Comparison of ENCODE assay signal across 19 cellular contexts in genomic region chr1:27133158-27133557, GRCh38. TPM values are rescaled to one million over a fixed set of nuclear protein-coding genes. Genes with fewer than 3 reads are reported as not detected.
DNase-seq lines count a peak whose midpoint lies in the region; ATAC-seq and TF ChIP-seq lines count a peak whose summit lies in the region.
"Had no signal": no experiment of that assay in that cellular context is flagged by ENCODE, and none has a peak within 500 bp of the region (broad histone marks: within the 10 kb centered on the region; RNA-seq: fewer than 3 reads in every experiment).

No MANE protein-coding gene starts in this region.

- peaks cover 3% of the 10 kb centered on the region for H3K36me3 Mint-ChIP-seq in activated naive CD8-positive, alpha-beta T cell treated with anti-CD3 and anti-CD28 coated beads, Interleukin-2, amount 10 ng/mL, durations not matched to agents 7 days and 5 days
- H3K36me3 Mint-ChIP-seq in activated naive CD8-positive, alpha-beta T cell treated with anti-CD3 and anti-CD28 coated beads for 36 hours: peaks cover 2% of the 10 kb centered on the region
- H3K36me3 Mint-ChIP-seq in stimulated activated memory B cell treated with anti-CD40 and anti-IgM and Interleukin-4, amounts not matched to agents 10 μg/mL and 1 μg/mL and 100 μg/mL, for 72 hours: peaks cover 3% of the 10 kb centered on the region

- H3K27ac Mint-ChIP-seq in activated naive CD8-positive, alpha-beta T cell treated with anti-CD3 and anti-CD28 coated beads, Interleukin-2, amount 10 ng/mL, durations not matched to agents 7 days and 5 days: peak overlapping the region; percentile 19
- H3K27ac Mint-ChIP-seq in activated naive CD8-positive, alpha-beta T cell treated with anti-CD3 and anti-CD28 coated beads for 36 hours: no peak overlapping the region
- H3K27ac Mint-ChIP-seq in stimulated activated memory B cell treated with anti-CD40 and anti-IgM and Interleukin-4, amounts not matched to agents 10 μg/mL and 1 μg/mL and 100 μg/mL, for 72 hours: peak overlapping the region; percentile 79
- H3K27ac Mint-ChIP-seq: CD8-positive, alpha-beta T cell; HFFc6 had no signal

- no peaks in the 10 kb centered on the region for H3K9me3 Mint-ChIP-seq in activated naive CD8-positive, alpha-beta T cell treated with anti-CD3 and anti-CD28 coated beads, Interleukin-2, amount 10 ng/mL, durations not matched to agents 7 days and 5 days
- no peaks in the 10 kb centered on the region for H3K9me3 Mint-ChIP-seq in activated naive CD8-positive, alpha-beta T cell treated with anti-CD3 and anti-CD28 coated beads for 36 hours
- no peaks in the 10 kb centered on the region for H3K9me3 Mint-ChIP-seq in stimulated activated memory B cell treated with anti-CD40 and anti-IgM and Interleukin-4, amounts not matched to agents 10 μg/mL and 1 μg/mL and 100 μg/mL, for 72 hours
- H3K9me3 Mint-ChIP-seq: CD8-positive, alpha-beta T cell; HFFc6 had no signal

- POLR2A ChIA-PET in activated naive CD8-positive, alpha-beta T cell treated with anti-CD3 and anti-CD28 coated beads, Interleukin-2, amount 10 ng/mL, durations not matched to agents 7 days and 5 days (lab: Charles Lee): interaction anchor here (0.7 to 1.6 kb wide), 2 partner anchors 21 to 121 kb away, joined by 4 to 6 read pairs; partner anchors contain the start of gene SLC9A1

- H3K4me3 ChIP-seq in OCI-LY1 (ENCODE audit: low read depth, low read length, poor library complexity, severe bottlenecking) (no peak overlapping the region), mucosa of stomach (ENCODE audit: low read length) (no peak overlapping the region)
- H3K4me3 ChIP-seq: A549, SJCRH30 had no signal

- H3K79me2 ChIP-seq in OCI-LY1 (ENCODE audit: insufficient read depth, low read length): no peaks in the 10 kb centered on the region

- peaks cover 24% of the 10 kb centered on the region for H3K4me1 Mint-ChIP-seq in activated naive CD8-positive, alpha-beta T cell treated with anti-CD3 and anti-CD28 coated beads, Interleukin-2, amount 10 ng/mL, durations not matched to agents 7 days and 5 days
- H3K4me1 Mint-ChIP-seq in activated naive CD8-positive, alpha-beta T cell treated with anti-CD3 and anti-CD28 coated beads for 36 hours: peaks cover 20% of the 10 kb centered on the region
- peaks cover 59% of the 10 kb centered on the region for H3K4me1 Mint-ChIP-seq in stimulated activated memory B cell treated with anti-CD40 and anti-IgM and Interleukin-4, amounts not matched to agents 10 μg/mL and 1 μg/mL and 100 μg/mL, for 72 hours

- ATAC-seq in activated naive CD8-positive, alpha-beta T cell treated with anti-CD3 and anti-CD28 coated beads, Interleukin-2, amount 10 ng/mL, durations not matched to agents 7 days and 5 days (ENCODE audit: low read depth): no peak
- ATAC-seq in stimulated activated memory B cell treated with anti-CD40 and anti-IgM and Interleukin-4, amounts not matched to agents 10 μg/mL and 1 μg/mL and 100 μg/mL, for 72 hours: no peak
- ATAC-seq: A549; CD8-positive, alpha-beta T cell had no signal

- no peaks in the 10 kb centered on the region for H3K9me2 ChIP-seq in OCI-LY1 (ENCODE audit: low read depth, low read length)

- H3K4me1 ChIP-seq in OCI-LY1 (ENCODE audit: insufficient read depth, low read length, severe bottlenecking) (peaks cover 44% of the 10 kb centered on the region), mucosa of stomach (ENCODE audit: control insufficient read depth, insufficient read depth, low read length) (peaks cover 74% of the 10 kb centered on the region)
- H3K4me1 ChIP-seq: SJCRH30 had no signal

- H3K4me2 ChIP-seq in OCI-LY1 (ENCODE audit: low read length): no peak overlapping the region
- H3K4me2 ChIP-seq: A549 had no signal

- H3K27ac ChIP-seq in OCI-LY1 (ENCODE audit: low read depth, low read length, poor library complexity, severe bottlenecking): peak overlapping the region; percentile 34
- H3K27ac ChIP-seq: A549, HL-60, SJCRH30 had no signal

- no peaks in the 10 kb centered on the region for H4K20me1 ChIP-seq in OCI-LY1 (ENCODE audit: insufficient read depth, low read length)

- TF ChIP-seq CTCF in OCI-LY1 (IDR thresholded peaks at IDR 0.05; ENCODE audit: low read length): no peak

- DNase-seq in activated naive CD8-positive, alpha-beta T cell treated with anti-CD3 and anti-CD28 coated beads, Interleukin-2, amount 10 ng/mL, durations not matched to agents 7 days and 5 days: no peak
- no peak for DNase-seq in activated naive CD8-positive, alpha-beta T cell treated with anti-CD3 and anti-CD28 coated beads for 36 hours
- DNase-seq in middle frontal gyrus (ENCODE audit: extremely low spot score, low spot score): no peak
- no peak for DNase-seq in NCI-H1092 (lab: John Stamatoyannopoulos, UW)
- DNase-seq in 8988T: no peak
- DNase-seq: CD8-positive, alpha-beta T cell; DMS79 treated with DMSO at 0.1 percent for 48 hours; GDM1; HFFc6; KG1; NCI-H1048; NCI-H1694 treated with DMSO at 0.1 percent for 48 hours; NCI-H446; SJCRH30 had no signal

- H3K9me3 ChIP-seq in OCI-LY1 (ENCODE audit: low read length): no peaks in the 10 kb centered on the region
- no peaks in the 10 kb centered on the region for H3K9me3 ChIP-seq in mucosa of stomach (ENCODE audit: control insufficient read depth, low read length)
- H3K9me3 ChIP-seq: A549, SJCRH30 had no signal

- no peak overlapping the region for H2AFZ ChIP-seq in OCI-LY1 (ENCODE audit: low read length)

- H3K9ac ChIP-seq in OCI-LY1 (ENCODE audit: low read length): no peak overlapping the region
- H3K9ac ChIP-seq in mucosa of stomach (ENCODE audit: low read length): peak overlapping the region; percentile 35

- no peaks in the 10 kb centered on the region for H3F3A ChIP-seq in OCI-LY1 (ENCODE audit: insufficient read depth, low read length)

- no peaks in the 10 kb centered on the region for H3K36me3 ChIP-seq in OCI-LY1 (ENCODE audit: insufficient read depth, low read length)
- peaks cover 10% of the 10 kb centered on the region for H3K36me3 ChIP-seq in mucosa of stomach (ENCODE audit: control insufficient read depth, insufficient read depth, low read length)
- H3K36me3 ChIP-seq: SJCRH30 had no signal

- H3K27me3 ChIP-seq in OCI-LY1 (ENCODE audit: insufficient read depth, low read length) (no peaks in the 10 kb centered on the region), mucosa of stomach (ENCODE audit: control insufficient read depth, insufficient read depth, low read length) (no peaks in the 10 kb centered on the region)
- H3K27me3 ChIP-seq: SJCRH30 had no signal

- H3K27me3 Mint-ChIP-seq in activated naive CD8-positive, alpha-beta T cell treated with anti-CD3 and anti-CD28 coated beads, Interleukin-2, amount 10 ng/mL, durations not matched to agents 7 days and 5 days: no peaks in the 10 kb centered on the region
- H3K27me3 Mint-ChIP-seq in activated naive CD8-positive, alpha-beta T cell treated with anti-CD3 and anti-CD28 coated beads for 36 hours: no peaks in the 10 kb centered on the region
- no peaks in the 10 kb centered on the region for H3K27me3 Mint-ChIP-seq in stimulated activated memory B cell treated with anti-CD40 and anti-IgM and Interleukin-4, amounts not matched to agents 10 μg/mL and 1 μg/mL and 100 μg/mL, for 72 hours

- H3K4me3 Mint-ChIP-seq in activated naive CD8-positive, alpha-beta T cell treated with anti-CD3 and anti-CD28 coated beads, Interleukin-2, amount 10 ng/mL, durations not matched to agents 7 days and 5 days: no peak overlapping the region
- no peak overlapping the region for H3K4me3 Mint-ChIP-seq in activated naive CD8-positive, alpha-beta T cell treated with anti-CD3 and anti-CD28 coated beads for 36 hours
- H3K4me3 Mint-ChIP-seq in stimulated activated memory B cell treated with anti-CD40 and anti-IgM and Interleukin-4, amounts not matched to agents 10 μg/mL and 1 μg/mL and 100 μg/mL, for 72 hours: no peak overlapping the region
- H3K4me3 Mint-ChIP-seq: CD8-positive, alpha-beta T cell; HFFc6 had no signal

RNA-seq across cellular contexts. Expression of gene SLC9A1, which starts 21.8 kb away (rescaled TPM):
- total RNA-seq in activated naive CD8-positive, alpha-beta T cell treated with anti-CD3 and anti-CD28 coated beads, Interleukin-2, amount 10 ng/mL, durations not matched to agents 7 days and 5 days: 10 to 100 TPM; 23.7 to 24.5 TPM
- total RNA-seq in activated naive CD8-positive, alpha-beta T cell treated with anti-CD3 and anti-CD28 coated beads for 36 hours: 10 to 100 TPM; 19.8 to 22.4 TPM
